ENCODE assay signal across 20 cellular contexts in the genomic region with DNA sequence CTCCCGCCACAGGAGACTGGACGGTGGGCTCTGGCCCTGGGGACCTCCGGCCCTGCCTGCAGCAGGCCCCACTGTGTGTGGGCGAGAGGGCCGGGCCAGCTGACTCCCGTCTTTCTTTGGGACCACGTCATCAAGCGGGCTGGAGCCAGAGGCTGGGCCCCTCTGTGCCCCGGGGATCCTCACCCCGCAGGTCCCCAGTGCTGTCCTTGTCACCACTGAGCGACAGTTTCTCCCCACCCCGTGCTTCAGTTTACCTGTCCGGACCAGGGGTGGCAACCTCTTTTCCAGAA.
DNase-seq lines count a peak whose midpoint lies in the region; ATAC-seq and TF ChIP-seq lines count a peak whose summit lies in the region.
"Had no signal": no experiment of that assay in that cellular context is flagged by ENCODE, and none has a peak within 500 bp of the region (broad histone marks: within the 10 kb centered on the region; RNA-seq: fewer than 3 reads in every experiment).

No MANE protein-coding gene starts in this region.

- TF ChIP-seq CTCF in coronary artery (IDR thresholded peaks at IDR 0.05), result no peak
- TF ChIP-seq CTCF in sigmoid colon (IDR thresholded peaks at IDR 0.05), result no peak

- H3K79me2 ChIP-seq in GM23248 (ENCODE audit: insufficient read depth), result no peaks in the 10 kb centered on the region

- H3K9me3 ChIP-seq in GM23248 (ENCODE audit: low read depth) (no peaks in the 10 kb centered on the region), sigmoid colon (no peaks in the 10 kb centered on the region)

- no peaks in the 10 kb centered on the region for H3K4me1 ChIP-seq in GM23248 (ENCODE audit: insufficient read depth)
- no peaks in the 10 kb centered on the region for H3K4me1 ChIP-seq in sigmoid colon

- intact Hi-C loops in sigmoid colon (cut with DNase I), result no loop called here

- no peaks in the 10 kb centered on the region for H4K20me1 ChIP-seq in GM23248 (ENCODE audit: insufficient read depth)

- H3K36me3 ChIP-seq in GM23248 (ENCODE audit: low read depth), result no peaks in the 10 kb centered on the region
- no peaks in the 10 kb centered on the region for H3K36me3 ChIP-seq in sigmoid colon

- no peak overlapping the region for H3K4me2 ChIP-seq in GM23248 (ENCODE audit: unreplicated experiment)

- no peak for TF ChIP-seq POLR2A in sigmoid colon (IDR thresholded peaks at IDR 0.05)

- H3K27ac ChIP-seq in GM23248 (no peak overlapping the region), coronary artery (no peak overlapping the region), sigmoid colon (no peak overlapping the region)

- ATAC-seq in left lobe of liver, result no peak
- ATAC-seq in HG02870 (IDR thresholded peaks at IDR 0.05; ENCODE audit: unreplicated experiment), result no peak
- ATAC-seq: SK-N-SH treated with all-trans-retinoic acid at 6 μM for 48 hours had no signal

- H2AFZ ChIP-seq in GM23248, result peak overlapping the region; percentile 45; the same call in 1 of the 2 replicates

- H3K27me3 ChIP-seq in GM23248 (replicated peaks; ENCODE audit: insufficient read depth) (no peaks in the 10 kb centered on the region), sigmoid colon (no peaks in the 10 kb centered on the region)

- no peak overlapping the region for H3K4me3 ChIP-seq in GM23248
- H3K4me3 ChIP-seq in coronary artery, result no peak overlapping the region
- no peak overlapping the region for H3K4me3 ChIP-seq in sigmoid colon

- WGBS in GM23248 (ENCODE audit: low coverage in 1 of 2, low lambda C conversion rate in 2 of 2, missing lambda C conversion rate in 2 of 2), 2 experiments, result 35 to 41% methylated on average over 13 of the region's 13 CpGs
- 69 to 76% methylated on average over 13 of the region's 13 CpGs for WGBS in sigmoid colon, 2 donors

- peak; percentile 44 for DNase-seq in GM23248
- peak; percentile 49 for DNase-seq in coronary artery (ENCODE audit: low spot score)
- peak; percentile 24 for DNase-seq in left lobe of liver (ENCODE audit: low spot score)
- DNase-seq in sigmoid colon, result peak; percentile 51
- no peak for DNase-seq in hepatic stellate cell (ENCODE audit: low spot score)
- DNase-seq in SHP77 (lab: John Stamatoyannopoulos, UW), result no peak
- no peak for DNase-seq in DMS153 treated with DMSO at 0.1 percent for 48 hours (lab: John Stamatoyannopoulos, UW; ENCODE audit: unreplicated experiment)
- DNase-seq: AML-193, DND-41, HCEC 1CT, Kasumi-1, MM.1S, NCI-H1092, NCI-H146, NCI-H2081, NCI-H510A treated with DMSO at 0.1 percent for 48 hours, NCI-H774, SIG-M5 had no signal

- H3K9ac ChIP-seq in GM23248, result no peak overlapping the region; the same call in 1 of the 2 replicates

- TF ChIP-seq EP300 in sigmoid colon (IDR thresholded peaks at IDR 0.05), result no peak

- no peaks in the 10 kb centered on the region for H3K9me2 ChIP-seq in GM23248 (ENCODE audit: insufficient read depth)

- in situ Hi-C loops in GM23248 (cut with MboI), result no loop called here

- no peaks in the 10 kb centered on the region for H3F3A ChIP-seq in GM23248 (ENCODE audit: insufficient read depth)

Comparison
In these comparisons a context has a peak if more than half of its experiments do, and no peak if none do; other contexts are left out.
1. DNase-seq: peak in GM23248 (single experiment), coronary artery (single experiment), left lobe of liver (single experiment) and sigmoid colon (single experiment); none in hepatic stellate cell (single experiment), SHP77 (0 of 2) and DMS153 treated with DMSO at 0.1 percent for 48 hours (single experiment).